ENCODE assay signal across 1 cellular context in genomic region chr5:91118802-91119201, GRCh38.
TF ChIP-seq lines count a peak whose summit lies in the region.

No MANE protein-coding gene starts in this region.

TF ChIP-seq in IMR-90, 13 proteins besides CTCF, POLR2A, EP300 and RAD21:
- TF ChIP-seq CEBPB (IDR thresholded peaks at IDR 0.05; ENCODE audit: low read depth, low read length) (no peak), RFX5 (IDR thresholded peaks at IDR 0.05; ENCODE audit: low read depth, low read length) (no peak), MXI1 (IDR thresholded peaks at IDR 0.05; ENCODE audit: borderline replicate concordance, low read depth, low read length) (no peak)
